Comparison of ENCODE assay signal across 12 cellular contexts in the genomic region with DNA sequence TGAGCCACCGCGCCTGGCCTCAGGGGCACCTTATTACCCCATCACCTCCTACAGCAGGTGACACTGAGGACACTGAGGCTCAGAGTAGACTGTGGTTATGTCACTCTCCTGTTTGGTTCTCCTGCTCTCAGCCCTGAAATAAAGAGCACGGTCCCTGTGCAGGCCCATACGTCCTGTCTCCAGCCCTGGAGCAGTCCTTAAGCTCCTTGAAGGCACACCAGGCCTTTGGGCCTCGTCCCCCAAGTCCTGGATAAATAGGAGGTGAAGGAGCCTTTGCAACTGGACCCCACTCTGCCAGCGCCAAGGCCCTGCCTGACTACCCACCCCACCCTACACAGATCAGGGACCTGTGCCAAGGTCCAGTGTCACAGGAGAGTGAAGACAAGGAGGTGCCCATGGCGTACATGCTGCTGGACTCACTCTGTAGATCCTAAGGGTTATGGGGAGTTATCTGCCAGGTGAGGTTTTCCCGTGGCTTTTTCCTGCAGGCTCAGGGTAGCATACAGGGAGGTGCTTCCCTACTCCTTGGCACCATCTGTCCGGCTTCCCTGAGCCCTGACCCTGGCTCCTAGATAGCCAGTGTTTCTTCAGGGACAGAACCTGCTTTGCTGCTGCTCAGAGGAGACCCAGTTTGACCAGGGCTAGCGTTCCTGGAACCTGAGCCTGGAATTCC.
A peak's percentile ranks its signal among the peaks of the same experiment; 100 is the strongest.
DNase-seq lines count a peak whose midpoint lies in the region; ATAC-seq and TF ChIP-seq lines count a peak whose summit lies in the region.
"Had no signal": no experiment of that assay in that cellular context is flagged by ENCODE, and none has a peak within 500 bp of the region (broad histone marks: within the 10 kb centered on the region; RNA-seq: fewer than 3 reads in every experiment).

No MANE protein-coding gene starts in this region.

- no TSS peak for BruUV-seq in A673 (replicated peaks; lab: Mats Ljungman, UMichigan)

- H3K27me3 ChIP-seq in A673 (replicated peaks; ENCODE audit: insufficient read depth, low read depth, low read length, poor library complexity) (no peaks in the 10 kb centered on the region), Peyer's patch (no peaks in the 10 kb centered on the region), esophagus muscularis mucosa (no peaks in the 10 kb centered on the region), parathyroid adenoma (ENCODE audit: control insufficient read depth, insufficient read depth, low read length) (no peaks in the 10 kb centered on the region)

- WGBS in esophagus muscularis mucosa, result 76% methylated on average over 5 of the region's 10 CpGs

- TF ChIP-seq EP300 in esophagus muscularis mucosa (IDR thresholded peaks at IDR 0.05), result no peak

- no peak overlapping the region for H3K4me3 ChIP-seq in A673 (ENCODE audit: low read depth, low read length, poor library complexity, severe bottlenecking)
- no peak overlapping the region for H3K4me3 ChIP-seq in Peyer's patch
- H3K4me3 ChIP-seq in esophagus muscularis mucosa, result no peak overlapping the region
- H3K4me3 ChIP-seq in parathyroid adenoma (ENCODE audit: low read depth, low read length), result no peak overlapping the region

- H3K9me3 ChIP-seq in A673 (ENCODE audit: low read depth, low read length, poor library complexity, severe bottlenecking) (no peaks in the 10 kb centered on the region), Peyer's patch (no peaks in the 10 kb centered on the region), esophagus muscularis mucosa (no peaks in the 10 kb centered on the region), parathyroid adenoma (ENCODE audit: control insufficient read depth, low read length) (no peaks in the 10 kb centered on the region)

- H2AFZ ChIP-seq in parathyroid adenoma, result no peak overlapping the region

- no peak for ATAC-seq in HG02588 (IDR thresholded peaks at IDR 0.05; ENCODE audit: unreplicated experiment)
- ATAC-seq: natural killer cell treated with Interleukin-12 subunit alpha and Interleukin-12 subunit beta and Interleukin-15 and Interleukin-18, amount 100 ng/mL, for 72 hours had no signal

- no peak overlapping the region for H3K9ac ChIP-seq in parathyroid adenoma

- POLR2A ChIA-PET in A673 (lab: Charles Lee; ENCODE audit: low non-redundant PET), result no interaction called here

- no peak for TF ChIP-seq CTCF in A673 (conservative IDR thresholded peaks at IDR 0.05; ENCODE audit: low read depth, low read length)
- no peak for TF ChIP-seq CTCF in Peyer's patch (IDR thresholded peaks at IDR 0.05)
- no peak for TF ChIP-seq CTCF in esophagus muscularis mucosa (IDR thresholded peaks at IDR 0.05)
- no peak for TF ChIP-seq CTCF in parathyroid adenoma (IDR thresholded peaks at IDR 0.05)

- peaks cover 41% of the 10 kb centered on the region for H3K4me1 ChIP-seq in A673 (ENCODE audit: insufficient read depth, low read length, poor library complexity, severe bottlenecking)
- peaks cover 22 to 65% (median 31%) of the 10 kb centered on the region in 4 donors for H3K4me1 ChIP-seq in Peyer's patch
- peaks cover 73 to 99% (median 97%) of the 10 kb centered on the region in 4 donors for H3K4me1 ChIP-seq in esophagus muscularis mucosa
- peaks cover 23% of the 10 kb centered on the region for H3K4me1 ChIP-seq in parathyroid adenoma

- no peak for TF ChIP-seq POLR2A in Peyer's patch (IDR thresholded peaks at IDR 0.05)
- no peak for TF ChIP-seq POLR2A in esophagus muscularis mucosa (IDR thresholded peaks at IDR 0.05; ENCODE audit: low read depth)

- CTCF ChIA-PET in A673 (lab: Charles Lee), result no interaction called here

- DNase-seq in A673 (ENCODE audit: low spot score) (no peak), Peyer's patch (no peak), esophagus muscularis mucosa (ENCODE audit: extremely low spot score) (no peak), C1 segment of cervical spinal cord (lab: John Stamatoyannopoulos, UW) (no peak), CD1c-positive myeloid dendritic cell (ENCODE audit: extremely low spot score) (no peak), HCEC 1CT (no peak)
- DNase-seq: amniotic stem cell, MV-4-11, OCI-M1 had no signal

- no peak overlapping the region for H3K4me2 ChIP-seq in parathyroid adenoma (ENCODE audit: low read length)

- H3K79me2 ChIP-seq in parathyroid adenoma, result peaks cover 67% of the 10 kb centered on the region

- H3K36me3 ChIP-seq in A673 (ENCODE audit: insufficient read depth, low read length, poor library complexity, severe bottlenecking) (no peaks in the 10 kb centered on the region), Peyer's patch (no peaks in the 10 kb centered on the region), esophagus muscularis mucosa (no peaks in the 10 kb centered on the region), parathyroid adenoma (ENCODE audit: control insufficient read depth, insufficient read depth, low read length) (no peaks in the 10 kb centered on the region)

- intact Hi-C loops in A673 (cut with micrococcal nuclease; ENCODE audit: unreplicated experiment) (no loop called here), esophagus muscularis mucosa (cut with DNase I) (no loop called here)

- peak overlapping the region; percentile 23 for H3K27ac ChIP-seq in A673 (ENCODE audit: low read depth, low read length, poor library complexity, severe bottlenecking)
- H3K27ac ChIP-seq in Peyer's patch, result peak overlapping the region; percentile 44 to 89 (median 66)
- peak overlapping the region; percentile 99 to 100 (median 99) for H3K27ac ChIP-seq in esophagus muscularis mucosa (replicated peaks in 1 of 4)
- peak overlapping the region; percentile 20 for H3K27ac ChIP-seq in parathyroid adenoma

Comparison
In these comparisons a context has a peak if more than half of its experiments do, and no peak if none do; other contexts are left out.
1. H3K27ac ChIP-seq: peak in every context shown above with its lines; median percentile 99 in esophagus muscularis mucosa; 66 in Peyer's patch; 23 in A673; 20 in parathyroid adenoma.